12 cellular contexts compared by ENCODE assay signal in genomic region chr2:231110551-231110950, GRCh38. TPM values are rescaled to one million over a fixed set of nuclear protein-coding genes. Genes with fewer than 3 reads are reported as not detected.
DNase-seq lines count a peak whose midpoint lies in the region; ATAC-seq, FAIRE-seq and TF ChIP-seq lines count a peak whose summit lies in the region.
"Had no signal": no experiment of that assay in that cellular context is flagged by ENCODE, and none has a peak within 500 bp of the region (broad histone marks: within the 10 kb centered on the region; RNA-seq: fewer than 3 reads in every experiment).

No MANE protein-coding gene starts in this region.

- H3K4me2 ChIP-seq in mesenchymal stem cell (ENCODE audit: low read length, poor library complexity, severe bottlenecking): no peak overlapping the region

- no peak overlapping the region for H4K8ac ChIP-seq in mesenchymal stem cell (ENCODE audit: low read length)

- peak overlapping the region; percentile 39 for H3K9ac ChIP-seq in mesenchymal stem cell (ENCODE audit: low read length)
- H3K9ac ChIP-seq: BLaER1 treated with 17β-estradiol and CSF1 and Interleukin-3, amounts not matched to agents 10 nM and 100 nM had no signal

- H2BK12ac ChIP-seq in mesenchymal stem cell (ENCODE audit: low read length in 2 of 2): peak overlapping the region in 1 of 2 experiments; percentile 20

- no peak overlapping the region for H2BK5ac ChIP-seq in mesenchymal stem cell (ENCODE audit: low read depth, low read length, poor library complexity, severe bottlenecking)

- CTCF ChIA-PET in AG04450 (lab: Charles Lee): interaction anchor here (0.6 to 4.0 kb wide), 15 partner anchors 10 to 341 kb away, joined by 3 to 34 read pairs (median 4); no protein-coding TSS in a partner anchor

- in situ Hi-C loops in GM13976 (cut with MboI; ENCODE audit: low sequenced_read_pairs, unreplicated experiment): no loop called here

- DNase-seq in AG04450 (ENCODE audit: low read depth, low spot score): no peak
- peak; percentile 79 for DNase-seq in LHCN-M2 (ENCODE audit: low read depth)
- DNase-seq in mesenchymal stem cell: peak; percentile 58
- no peak for DNase-seq in iPS-NIHi11 (ENCODE audit: low spot score)
- DNase-seq in NCI-H774 (lab: John Stamatoyannopoulos, UW): no peak
- DNase-seq in GM13976 (ENCODE audit: low spot score): no peak
- DNase-seq: nephron progenitor cell had no signal

- H3K4ac ChIP-seq in mesenchymal stem cell (ENCODE audit: low read depth in 1 of 2, low read length in 2 of 2): peak overlapping the region in 1 of 2 experiments; percentile 37

- no peak overlapping the region for H3K27ac ChIP-seq in AG04450 (ENCODE audit: low read depth, low read length)
- no peak overlapping the region for H3K27ac ChIP-seq in mesenchymal stem cell (ENCODE audit: low read length, poor library complexity, severe bottlenecking)
- H3K27ac ChIP-seq: BLaER1 treated with 17β-estradiol and CSF1 and Interleukin-3, amounts not matched to agents 10 nM and 100 nM had no signal

- H4K91ac ChIP-seq in mesenchymal stem cell (ENCODE audit: low read length): no peak overlapping the region

- POLR2A ChIA-PET in AG04450 (lab: Yijun Ruan, JAX): interaction anchor here (1.3 kb wide), 1 partner anchor 51 kb away, joined by 3 read pairs; no protein-coding TSS in a partner anchor

- TF ChIP-seq CTCF in AG04450 (IDR thresholded peaks at IDR 0.05; ENCODE audit: low read depth, low read length) (peak; percentile 47), GM13976 (IDR thresholded peaks at IDR 0.05; ENCODE audit: borderline replicate concordance, control extremely low read depth, extremely low read depth, insufficient read depth, missing control alignments) (no peak)

- no peak overlapping the region for H2BK120ac ChIP-seq in mesenchymal stem cell (ENCODE audit: low read depth, low read length)

- no peak overlapping the region for H2BK15ac ChIP-seq in mesenchymal stem cell (ENCODE audit: low read depth, poor library complexity, severe bottlenecking)

- whole genome bisulfite sequencing in mesenchymal stem cell: 67% methylated on average over 1 of the region's 1 CpG

- H3K79me1 ChIP-seq in mesenchymal stem cell (replicated peaks; ENCODE audit: low read length, poor library complexity, severe bottlenecking): peaks cover 14% of the 10 kb centered on the region

- H3K18ac ChIP-seq in mesenchymal stem cell (ENCODE audit: low read depth in 1 of 2, low read length in 2 of 2): no peak overlapping the region

- H3K4me1 ChIP-seq in mesenchymal stem cell (ENCODE audit: control insufficient read depth, insufficient read depth, low read depth, low read length): peaks cover 5% of the 10 kb centered on the region

- peaks cover 6 to 74% of the 10 kb centered on the region in 2 experiments for H3K36me3 ChIP-seq in mesenchymal stem cell (ENCODE audit: control insufficient read depth in 1 of 2, insufficient read depth in 2 of 2, low read depth in 1 of 2, low read length in 2 of 2)

- peak; percentile 92 for FAIRE-seq in endometrium (lab: Jason Lieb, UNC)

- ATAC-seq in HG02571 (IDR thresholded peaks at IDR 0.05; ENCODE audit: unreplicated experiment): no peak

- no peak overlapping the region for H2AK5ac ChIP-seq in mesenchymal stem cell (ENCODE audit: low read length, severe bottlenecking)

- no peak overlapping the region for H3K14ac ChIP-seq in mesenchymal stem cell (ENCODE audit: low read length in 2 of 2)

- H3K9me3 ChIP-seq in AG04450 (ENCODE audit: control insufficient read depth, insufficient read depth, low read length): no peaks in the 10 kb centered on the region
- H3K9me3 ChIP-seq in mesenchymal stem cell (ENCODE audit: control insufficient read depth, low read length): no peaks in the 10 kb centered on the region
- H3K9me3 ChIP-seq: BLaER1 treated with 17β-estradiol and CSF1 and Interleukin-3, amounts not matched to agents 10 nM and 100 nM had no signal

- H2AFZ ChIP-seq in mesenchymal stem cell (ENCODE audit: low read depth, low read length): no peak overlapping the region

- no peak overlapping the region for H3K23ac ChIP-seq in mesenchymal stem cell (ENCODE audit: low read length in 2 of 2)

- H3K4me3 ChIP-seq in AG04450 (ENCODE audit: low read depth, low read length) (no peak overlapping the region), mesenchymal stem cell (ENCODE audit: insufficient read depth in 1 of 2, low read depth in 1 of 2, low read length in 2 of 2) (no peak overlapping the region)
- H3K4me3 ChIP-seq: BLaER1 treated with 17β-estradiol and CSF1 and Interleukin-3, amounts not matched to agents 10 nM and 100 nM had no signal

- H3K27me3 ChIP-seq in AG04450 (ENCODE audit: control insufficient read depth, insufficient read depth, low read length) (no peaks in the 10 kb centered on the region), mesenchymal stem cell (ENCODE audit: control insufficient read depth in 1 of 2, insufficient read depth in 1 of 2, low read length in 2 of 2) (no peaks in the 10 kb centered on the region)
- H3K27me3 ChIP-seq: BLaER1 treated with 17β-estradiol and CSF1 and Interleukin-3, amounts not matched to agents 10 nM and 100 nM had no signal

RNA-seq across cellular contexts. Expression of gene HTR2B, which starts 14.3 kb away (rescaled TPM):
- polyA plus RNA-seq in AG04450 (2011; rRNA removed): 1.2 TPM in 2 replicates
- polyA minus RNA-seq in AG04450 (2011; rRNA and poly(A)+ RNA removed): 0.41 and 1.2 TPM in 2 replicates
- total RNA-seq in LHCN-M2 (2014; rRNA removed): 0.13 and 0.52 TPM in 2 replicates
- polyA plus RNA-seq in LHCN-M2 (2012): 0.18 TPM
- polyA plus RNA-seq in mesenchymal stem cell (2013, experiment 1 of 2): 106 TPM
- polyA plus RNA-seq in mesenchymal stem cell (2013, experiment 2 of 2): 112 TPM
- total RNA-seq: NCI-H460 had no signal
- polyA plus RNA-seq: IgD-negative memory B cell had no signal

RNA-seq across cellular contexts. Expression of gene PSMD1, which starts 53.9 kb away (rescaled TPM):
- polyA plus RNA-seq in AG04450 (2011; rRNA removed): 203 and 211 TPM in 2 replicates
- 190 and 235 TPM in 2 replicates for polyA minus RNA-seq in AG04450 (2011; rRNA and poly(A)+ RNA removed)
- 142 and 172 TPM in 2 replicates for total RNA-seq in LHCN-M2 (2014; rRNA removed)
- polyA plus RNA-seq in LHCN-M2 (2012): 102 TPM
- 109 TPM for polyA plus RNA-seq in mesenchymal stem cell (2013, experiment 1 of 2)
- 108 TPM for polyA plus RNA-seq in mesenchymal stem cell (2013, experiment 2 of 2)

Comparison
In these comparisons a context has a peak if more than half of its experiments do, and no peak if none do; other contexts are left out.
1. DNase-seq: peak in LHCN-M2 (single experiment) and mesenchymal stem cell (single experiment); none in AG04450 (single experiment), iPS-NIHi11 (single experiment), NCI-H774 (single experiment) and GM13976 (single experiment).